ENCODE assay signal across 1 cellular context in genomic region chr2:8984855-8985254, GRCh38.
TF ChIP-seq lines count a peak whose summit lies in the region.

No MANE protein-coding gene starts in this region.

TF ChIP-seq in SK-N-SH, 30 proteins besides CTCF, POLR2A, EP300 and RAD21 (continued from another document):
- TF ChIP-seq, protein P1, sequence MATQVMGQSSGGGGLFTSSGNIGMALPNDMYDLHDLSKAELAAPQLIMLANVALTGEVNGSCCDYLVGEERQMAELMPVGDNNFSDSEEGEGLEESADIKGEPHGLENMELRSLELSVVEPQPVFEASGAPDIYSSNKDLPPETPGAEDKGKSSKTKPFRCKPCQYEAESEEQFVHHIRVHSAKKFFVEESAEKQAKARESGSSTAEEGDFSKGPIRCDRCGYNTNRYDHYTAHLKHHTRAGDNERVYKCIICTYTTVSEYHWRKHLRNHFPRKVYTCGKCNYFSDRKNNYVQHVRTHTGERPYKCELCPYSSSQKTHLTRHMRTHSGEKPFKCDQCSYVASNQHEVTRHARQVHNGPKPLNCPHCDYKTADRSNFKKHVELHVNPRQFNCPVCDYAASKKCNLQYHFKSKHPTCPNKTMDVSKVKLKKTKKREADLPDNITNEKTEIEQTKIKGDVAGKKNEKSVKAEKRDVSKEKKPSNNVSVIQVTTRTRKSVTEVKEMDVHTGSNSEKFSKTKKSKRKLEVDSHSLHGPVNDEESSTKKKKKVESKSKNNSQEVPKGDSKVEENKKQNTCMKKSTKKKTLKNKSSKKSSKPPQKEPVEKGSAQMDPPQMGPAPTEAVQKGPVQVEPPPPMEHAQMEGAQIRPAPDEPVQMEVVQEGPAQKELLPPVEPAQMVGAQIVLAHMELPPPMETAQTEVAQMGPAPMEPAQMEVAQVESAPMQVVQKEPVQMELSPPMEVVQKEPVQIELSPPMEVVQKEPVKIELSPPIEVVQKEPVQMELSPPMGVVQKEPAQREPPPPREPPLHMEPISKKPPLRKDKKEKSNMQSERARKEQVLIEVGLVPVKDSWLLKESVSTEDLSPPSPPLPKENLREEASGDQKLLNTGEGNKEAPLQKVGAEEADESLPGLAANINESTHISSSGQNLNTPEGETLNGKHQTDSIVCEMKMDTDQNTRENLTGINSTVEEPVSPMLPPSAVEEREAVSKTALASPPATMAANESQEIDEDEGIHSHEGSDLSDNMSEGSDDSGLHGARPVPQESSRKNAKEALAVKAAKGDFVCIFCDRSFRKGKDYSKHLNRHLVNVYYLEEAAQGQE (IDR thresholded peaks at IDR 0.05; ENCODE audit: low read depth, low read length), result no peak
